ENCODE assay signal across 17 cellular contexts in the genomic region with DNA sequence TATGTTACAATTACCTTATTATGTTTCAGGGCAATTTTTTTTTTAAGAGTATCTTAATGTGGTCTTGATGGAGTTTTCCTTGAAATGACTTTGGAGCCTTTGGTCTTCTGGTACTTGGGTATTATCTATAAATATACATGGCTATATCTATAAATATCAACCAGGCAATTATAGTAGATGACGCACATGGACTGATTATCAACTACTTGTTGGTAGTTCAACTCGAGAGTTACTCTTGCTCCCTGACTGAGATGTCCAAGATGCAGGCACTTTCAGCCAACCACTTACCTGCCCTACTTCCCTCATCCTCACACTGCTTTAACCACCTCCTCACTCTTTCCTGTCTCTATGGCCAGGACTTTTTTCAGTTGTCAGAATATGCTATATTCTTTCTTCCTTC.
"Had no signal": no experiment of that assay in that cellular context is flagged by ENCODE, and none has a peak within 500 bp of the region (broad histone marks: within the 10 kb centered on the region; RNA-seq: fewer than 3 reads in every experiment).

No MANE protein-coding gene starts in this region.

- H3K27me3 Mint-ChIP-seq: stimulated activated naive CD8-positive, alpha-beta T cell treated with anti-CD3 and anti-CD28 coated beads, Interleukin-15, amount 100 ng/mL, for 72 hours had no signal

- H3K9me3 ChIP-seq: prostate gland had no signal

- H3K27ac Mint-ChIP-seq: nephron; stimulated activated naive B cell treated with anti-CD40 and anti-IgM and Interleukin-4, amounts not matched to agents 10 μg/mL and 1 μg/mL and 100 μg/mL, for 72 hours; stimulated activated naive CD8-positive, alpha-beta T cell treated with anti-CD3 and anti-CD28 coated beads, Interleukin-15, amount 100 ng/mL, for 72 hours; type B pancreatic cell had no signal

- DNase-seq: effector memory CD4-positive, alpha-beta T cell; islet precursor cell; mesenchymal stem cell; midbrain; occipital lobe; stimulated activated CD4-positive, alpha-beta T cell treated with anti-CD3 and anti-CD28 coated beads, Interleukin-2, amount 100 ng/mL, for 24 hours; stimulated activated CD4-positive, alpha-beta T cell treated with anti-CD3 and anti-CD28 coated beads, Interleukin-4, amount 100 ng/mL, for 4 hours; stimulated activated naive B cell treated with anti-CD40 and anti-IgM and Interleukin-4, amounts not matched to agents 10 μg/mL and 1 μg/mL and 100 μg/mL, for 72 hours; stimulated activated naive CD8-positive, alpha-beta T cell treated with anti-CD3 and anti-CD28 coated beads, Interleukin-15, amount 100 ng/mL, for 72 hours had no signal

- H3K4me1 Mint-ChIP-seq: nephron had no signal

- H3K36me3 Mint-ChIP-seq: stimulated activated naive B cell treated with anti-CD40 and anti-IgM and Interleukin-4, amounts not matched to agents 10 μg/mL and 1 μg/mL and 100 μg/mL, for 72 hours; type B pancreatic cell had no signal

- H3K4me1 ChIP-seq: parathyroid adenoma, prostate gland had no signal

- H3K36me3 ChIP-seq: prostate gland had no signal

- H2AFZ ChIP-seq: parathyroid adenoma had no signal

- H3K4me3 ChIP-seq: lung, prostate gland had no signal

- ATAC-seq: esophagus mucosa; left lobe of liver; sciatic nerve; stimulated activated naive B cell treated with anti-CD40 and anti-IgM and Interleukin-4, amounts not matched to agents 10 μg/mL and 1 μg/mL and 100 μg/mL, for 72 hours; stimulated activated naive CD8-positive, alpha-beta T cell treated with anti-CD3 and anti-CD28 coated beads, Interleukin-15, amount 100 ng/mL, for 72 hours had no signal

- H3K9ac ChIP-seq: parathyroid adenoma had no signal

- H3K4me3 Mint-ChIP-seq: nephron; stimulated activated naive B cell treated with anti-CD40 and anti-IgM and Interleukin-4, amounts not matched to agents 10 μg/mL and 1 μg/mL and 100 μg/mL, for 72 hours; stimulated activated naive CD8-positive, alpha-beta T cell treated with anti-CD3 and anti-CD28 coated beads, Interleukin-15, amount 100 ng/mL, for 72 hours; type B pancreatic cell had no signal

- H3K9me3 Mint-ChIP-seq: nephron; stimulated activated naive B cell treated with anti-CD40 and anti-IgM and Interleukin-4, amounts not matched to agents 10 μg/mL and 1 μg/mL and 100 μg/mL, for 72 hours; stimulated activated naive CD8-positive, alpha-beta T cell treated with anti-CD3 and anti-CD28 coated beads, Interleukin-15, amount 100 ng/mL, for 72 hours; type B pancreatic cell had no signal

- H3K27ac ChIP-seq: parathyroid adenoma, prostate gland had no signal
